9 cellular contexts compared by ENCODE assay signal in the genomic region with DNA sequence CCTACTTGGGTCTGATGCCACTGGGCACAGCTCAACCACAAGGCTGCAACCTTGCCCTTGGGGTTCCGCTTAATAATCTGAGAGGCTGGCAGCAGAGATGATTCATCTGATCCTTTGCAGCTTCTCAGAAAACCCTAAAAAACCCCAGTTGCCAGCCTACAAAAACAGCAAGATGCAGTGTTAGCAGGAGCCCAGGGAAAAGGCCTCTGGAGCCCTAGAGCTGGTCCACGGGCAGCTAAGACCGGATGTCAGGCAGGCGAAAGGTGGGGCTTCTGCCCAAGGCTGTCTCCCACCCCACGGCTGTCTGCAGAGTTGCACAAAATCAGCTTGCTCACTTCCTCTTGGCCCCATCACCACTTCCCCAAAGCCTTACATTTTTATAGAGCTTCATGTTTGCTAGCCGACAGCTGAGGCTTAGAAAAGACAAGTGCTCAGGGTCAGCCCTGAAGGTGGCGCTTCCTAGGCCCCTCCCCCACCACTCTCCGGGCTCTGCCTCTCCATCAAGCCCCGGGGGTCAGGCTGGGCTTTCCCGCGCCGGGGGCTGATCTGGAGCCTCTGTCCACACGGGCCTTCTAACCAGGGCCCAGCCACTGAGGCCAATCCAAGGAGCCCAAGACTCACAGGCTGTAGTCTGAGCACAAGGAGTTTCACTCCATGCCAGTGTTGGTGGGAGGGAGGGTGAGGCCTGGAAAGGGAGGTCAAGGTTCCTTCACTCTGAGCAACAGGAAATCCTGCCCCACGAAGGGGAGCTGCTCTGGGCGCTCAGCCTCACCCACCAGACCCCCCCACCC. TPM values are rescaled to one million over a fixed set of nuclear protein-coding genes. Genes with fewer than 3 reads are reported as not detected.
DNase-seq lines count a peak whose midpoint lies in the region; ATAC-seq lines count a peak whose summit lies in the region.
"Had no signal": no experiment of that assay in that cellular context is flagged by ENCODE, and none has a peak within 500 bp of the region (broad histone marks: within the 10 kb centered on the region; RNA-seq: fewer than 3 reads in every experiment).

No MANE protein-coding gene starts in this region.

- peak overlapping the region; percentile 65 for H3K4me3 ChIP-seq in adipocyte (ENCODE audit: low read length)

- no peaks in the 10 kb centered on the region for H3K9me3 ChIP-seq in adipocyte (ENCODE audit: control insufficient read depth, low read length)

- intact Hi-C loops in sciatic nerve (cut with DNase I), result loop anchor here (5.0 to 10.0 kb wide), 2 partner anchors 145 to 237 kb away; no protein-coding TSS in a partner anchor

- peak; percentile 56 for ATAC-seq in GM19438 (IDR thresholded peaks at IDR 0.05; ENCODE audit: low read depth, unreplicated experiment)
- ATAC-seq in HG03521 (IDR thresholded peaks at IDR 0.05; ENCODE audit: unreplicated experiment), result peak; percentile 49
- ATAC-seq in sciatic nerve, result peak; percentile 87

- DNase-seq in C1 segment of cervical spinal cord (lab: John Stamatoyannopoulos, UW) (peak in 10 of 14 donors; percentile 47 to 87 (median 82)), SK-N-DZ (ENCODE audit: low spot score) (peak; percentile 74), adipocyte (ENCODE audit: low read depth) (no peak), hepatic stellate cell (ENCODE audit: low spot score) (peak; percentile 52), sciatic nerve (ENCODE audit: low spot score) (peak; percentile 87), kidney glomerular epithelial cell (lab: John Stamatoyannopoulos, UW) (no peak)

- no peaks in the 10 kb centered on the region for H3K36me3 ChIP-seq in adipocyte (ENCODE audit: control insufficient read depth, insufficient read depth, low read length, severe bottlenecking)

- peaks cover 29% of the 10 kb centered on the region for H3K4me1 ChIP-seq in adipocyte (ENCODE audit: control insufficient read depth, insufficient read depth, low read length)

- peak overlapping the region; percentile 79 for H3K9ac ChIP-seq in adipocyte (ENCODE audit: low read length)

- H3K27me3 ChIP-seq in adipocyte (replicated peaks; ENCODE audit: control insufficient read depth, insufficient read depth, low read length), result peaks cover 8% of the 10 kb centered on the region

RNA-seq across cellular contexts. Expression of a gene that starts 4.2 kb away (rescaled TPM):
- not detected in 2 replicates for polyA plus RNA-seq in SK-N-DZ (2014; cell fraction: cytosol; rRNA removed)
- polyA plus RNA-seq in SK-N-DZ (2014; cell fraction: nucleus; rRNA removed), result not detected in 2 replicates
- 3.8 TPM for total RNA-seq in sciatic nerve

RNA-seq across cellular contexts. Expression of a gene that starts 4.2 kb away (rescaled TPM):
- polyA plus RNA-seq in SK-N-DZ (2014; cell fraction: cytosol; rRNA removed), result not detected in 2 replicates
- polyA plus RNA-seq in SK-N-DZ (2014; cell fraction: nucleus; rRNA removed), result not detected in 2 replicates
- total RNA-seq in sciatic nerve, result 1.2 TPM
- total RNA-seq: T-helper 2 cell treated with Interferon-gamma antibody and Interleukin-4, amounts not matched to agents 100 ng/mL and 5 ng/mL, for 36 hours had no signal

RNA-seq across cellular contexts. Expression of a gene that starts 33.8 kb away (rescaled TPM):
- 0.19 TPM in 1 of 2 replicates, not detected in the other for polyA plus RNA-seq in SK-N-DZ (2014; cell fraction: cytosol; rRNA removed)
- polyA plus RNA-seq in SK-N-DZ (2014; cell fraction: nucleus; rRNA removed), result 2.4 and 3.5 TPM in 2 replicates
- total RNA-seq in sciatic nerve, result 15.9 TPM

RNA-seq across cellular contexts. Expression of a gene that starts 58.3 kb away (rescaled TPM):
- polyA plus RNA-seq in SK-N-DZ (2014; cell fraction: cytosol; rRNA removed), result 352 and 364 TPM in 2 replicates
- 226 and 273 TPM in 2 replicates for polyA plus RNA-seq in SK-N-DZ (2014; cell fraction: nucleus; rRNA removed)
- total RNA-seq in sciatic nerve, result 112 TPM

RNA-seq across cellular contexts. Expression of a gene that starts 58.5 kb away (rescaled TPM):
- 152 and 161 TPM in 2 replicates for polyA plus RNA-seq in SK-N-DZ (2014; cell fraction: cytosol; rRNA removed)
- 91.2 and 142 TPM in 2 replicates for polyA plus RNA-seq in SK-N-DZ (2014; cell fraction: nucleus; rRNA removed)
- 16.4 TPM for total RNA-seq in sciatic nerve

Comparison
In these comparisons a context has a peak if more than half of its experiments do, and no peak if none do; other contexts are left out.
1. DNase-seq: peak in C1 segment of cervical spinal cord (10 of 14), SK-N-DZ (single experiment), hepatic stellate cell (single experiment) and sciatic nerve (single experiment); none in adipocyte (single experiment) and kidney glomerular epithelial cell (single experiment).
2. Peak in every context shown above with its lines, with median percentiles within 50 percentile points of each other: ATAC-seq.